ENCODE assay signal across 8 cellular contexts in genomic region chr19:10195199-10195519, GRCh38. TPM values are rescaled to one million over a fixed set of nuclear protein-coding genes. Genes with fewer than 3 reads are reported as not detected.
A peak's percentile ranks its signal among the peaks of the same experiment; 100 is the strongest.
DNase-seq lines count a peak whose midpoint lies in the region; ATAC-seq lines count a peak whose summit lies in the region.

No MANE protein-coding gene starts in this region.

- H3K79me1 ChIP-seq in trophoblast cell (ENCODE audit: low read length): peaks cover 11% of the 10 kb centered on the region

- H3K79me2 ChIP-seq in trophoblast cell (ENCODE audit: control insufficient read depth, insufficient read depth, low read length, poor library complexity): peaks cover 22% of the 10 kb centered on the region

- H3K4me2 ChIP-seq in trophoblast cell (ENCODE audit: low read length): peak overlapping the region; percentile 66

- H3K36me3 Mint-ChIP-seq in effector memory CD8-positive, alpha-beta T cell (ENCODE audit: insufficient read depth): peaks cover 28% of the 10 kb centered on the region

- H4K91ac ChIP-seq in trophoblast cell (ENCODE audit: low read depth, low read length): peak overlapping the region; percentile 20

- peak overlapping the region; percentile 32 for H2AFZ ChIP-seq in trophoblast cell (ENCODE audit: insufficient read depth, low read length, poor library complexity)

- peak overlapping the region; percentile 83 for H4K8ac ChIP-seq in trophoblast cell (ENCODE audit: low read depth, low read length)

- peak overlapping the region; percentile 36 for H3K4ac ChIP-seq in trophoblast cell (ENCODE audit: low read depth, low read length)

- H3K27ac Mint-ChIP-seq in effector memory CD8-positive, alpha-beta T cell: peak overlapping the region; percentile 93 to 94

- no peak for DNase-seq in effector memory CD8-positive, alpha-beta T cell
- DNase-seq in trophoblast cell (no peak), SK-N-DZ (ENCODE audit: low spot score) (no peak), SW480 (ENCODE audit: low spot score) (no peak), Ammon's horn (ENCODE audit: low spot score) (no peak)

- H3K27me3 Mint-ChIP-seq in effector memory CD8-positive, alpha-beta T cell: no peaks in the 10 kb centered on the region

- no peaks in the 10 kb centered on the region for H3K9me3 ChIP-seq in KOPT-K1 (ENCODE audit: insufficient read depth, low read length, poor library complexity, severe bottlenecking)
- no peaks in the 10 kb centered on the region for H3K9me3 ChIP-seq in trophoblast cell (ENCODE audit: insufficient read depth, low read depth, low read length)

- H2AK5ac ChIP-seq in trophoblast cell (ENCODE audit: low read length): no peak overlapping the region

- H3K4me1 Mint-ChIP-seq in effector memory CD8-positive, alpha-beta T cell (ENCODE audit: low read depth in 2 of 2): peaks cover 17 to 26% of the 10 kb centered on the region in 2 donors

- H3K9me3 Mint-ChIP-seq in effector memory CD8-positive, alpha-beta T cell: no peaks in the 10 kb centered on the region

- H4K12ac ChIP-seq in trophoblast cell (ENCODE audit: low read depth, low read length): peak overlapping the region; percentile 5

- H2BK5ac ChIP-seq in trophoblast cell (ENCODE audit: low read depth, low read length, poor library complexity): peak overlapping the region; percentile 7

- peaks cover 2 to 4% of the 10 kb centered on the region in 2 experiments for H3K4me1 ChIP-seq in trophoblast cell (ENCODE audit: control insufficient read depth in 1 of 2, insufficient read depth in 2 of 2, low read length in 2 of 2)

- H3K4me3 Mint-ChIP-seq in effector memory CD8-positive, alpha-beta T cell: peak overlapping the region; percentile 88 to 89

- H3K23ac ChIP-seq in trophoblast cell (ENCODE audit: low read length): no peak overlapping the region

- H3K27me3 ChIP-seq in trophoblast cell (ENCODE audit: insufficient read depth, low read length): no peaks in the 10 kb centered on the region

- peaks cover 37% of the 10 kb centered on the region for H3K36me3 ChIP-seq in KOPT-K1 (ENCODE audit: insufficient read depth, low read length)
- peaks cover 0 to 5% of the 10 kb centered on the region in 2 experiments for H3K36me3 ChIP-seq in trophoblast cell (ENCODE audit: control insufficient read depth in 1 of 2, insufficient read depth in 2 of 2, low read length in 2 of 2)

- no CpG with 5 or more reads among the region's 6 CpGs for WGBS in trophoblast cell (ENCODE audit: extremely low coverage, insufficient coverage, insufficient read length)

- peak; percentile 25 for ATAC-seq in GM18858 (IDR thresholded peaks at IDR 0.05; ENCODE audit: unreplicated experiment)
- ATAC-seq in effector memory CD8-positive, alpha-beta T cell (replicated peaks): peak; percentile 9
- ATAC-seq in GM21737 (IDR thresholded peaks at IDR 0.05; ENCODE audit: unreplicated experiment): no peak

- H3K18ac ChIP-seq in trophoblast cell (ENCODE audit: low read length): no peak overlapping the region

- H3K4me3 ChIP-seq in trophoblast cell (ENCODE audit: low read depth, low read length): peak overlapping the region; percentile 96

- no peak overlapping the region for H3K14ac ChIP-seq in trophoblast cell (ENCODE audit: low read length)

- H3K27ac ChIP-seq in KOPT-K1 (ENCODE audit: low read depth, low read length, poor library complexity, severe bottlenecking) (peak overlapping the region; percentile 99), trophoblast cell (ENCODE audit: low read depth, low read length) (no peak overlapping the region)

- H3K9ac ChIP-seq in trophoblast cell (ENCODE audit: low read length): no peak overlapping the region

- H2BK120ac ChIP-seq in trophoblast cell (ENCODE audit: insufficient read depth, low read length, poor library complexity): peak overlapping the region; percentile 18

- no peak overlapping the region for H2BK12ac ChIP-seq in trophoblast cell (ENCODE audit: low read length)

RNA-seq across cellular contexts. Expression of gene DNMT1, which starts 0.4 kb away (rescaled TPM):
- polyA plus RNA-seq in trophoblast cell (2013): 153 and 165 TPM in 2 replicates
- 125 and 137 TPM in 2 replicates for polyA plus RNA-seq in SK-N-DZ (2014; cell fraction: cytosol; rRNA removed)
- polyA plus RNA-seq in SK-N-DZ (2014; cell fraction: nucleus; rRNA removed): 401 and 420 TPM in 2 replicates

RNA-seq across cellular contexts. Expression of gene S1PR2, which starts 36.0 kb away (rescaled TPM):
- polyA plus RNA-seq in trophoblast cell (2013): 20.2 and 22.2 TPM in 2 replicates
- polyA plus RNA-seq in SK-N-DZ (2014; cell fraction: cytosol; rRNA removed): 6.4 and 6.8 TPM in 2 replicates
- 1.7 and 2.3 TPM in 2 replicates for polyA plus RNA-seq in SK-N-DZ (2014; cell fraction: nucleus; rRNA removed)

RNA-seq across cellular contexts. Expression of gene MRPL4, which starts 56.9 kb away (rescaled TPM):
- polyA plus RNA-seq in trophoblast cell (2013): 36.6 and 36.8 TPM in 2 replicates
- polyA plus RNA-seq in SK-N-DZ (2014; cell fraction: cytosol; rRNA removed): 112 and 129 TPM in 2 replicates
- polyA plus RNA-seq in SK-N-DZ (2014; cell fraction: nucleus; rRNA removed): 104 and 119 TPM in 2 replicates
